In genomic region chr14:94129758-94130414, GRCh38 we compare ENCODE assay signal across 8 cellular contexts. TPM values are rescaled to one million over a fixed set of nuclear protein-coding genes. Genes with fewer than 3 reads are reported as not detected.
A peak's percentile ranks its signal among the peaks of the same experiment; 100 is the strongest.
DNase-seq lines count a peak whose midpoint lies in the region; ATAC-seq, FAIRE-seq and TF ChIP-seq lines count a peak whose summit lies in the region.

No MANE protein-coding gene starts in this region.

- no peak for TF ChIP-seq EP300 in sigmoid colon (IDR thresholded peaks at IDR 0.05)

- peaks cover 8% of the 10 kb centered on the region for H3K4me1 ChIP-seq in iPS-18a (ENCODE audit: control insufficient read depth, low read depth, low read length)
- peaks cover 0 to 20% (median 12%) of the 10 kb centered on the region in 4 donors for H3K4me1 ChIP-seq in sigmoid colon

- no peaks in the 10 kb centered on the region for H3K9me3 ChIP-seq in CD4-positive, alpha-beta T cell (ENCODE audit: control insufficient read depth, low read length)
- H3K9me3 ChIP-seq in iPS-18a (ENCODE audit: control insufficient read depth, low read depth, low read length) = no peaks in the 10 kb centered on the region
- no peaks in the 10 kb centered on the region for H3K9me3 ChIP-seq in sigmoid colon

- peaks cover 4% of the 10 kb centered on the region for H3K36me3 Mint-ChIP-seq in CD4-positive, alpha-beta T cell (ENCODE audit: low read depth)

- peaks cover 3% of the 10 kb centered on the region for H3K36me3 ChIP-seq in bronchial epithelial cell (ENCODE audit: control insufficient read depth, insufficient read depth, low read length)
- H3K36me3 ChIP-seq in iPS-18a (ENCODE audit: control insufficient read depth, low read depth, low read length) = no peaks in the 10 kb centered on the region
- no peaks in the 10 kb centered on the region for H3K36me3 ChIP-seq in sigmoid colon

- H3K4me3 ChIP-seq in bronchial epithelial cell (ENCODE audit: low read depth, low read length) (peak overlapping the region; percentile 62), iPS-18a (ENCODE audit: low read length) (peak overlapping the region; percentile 81), sigmoid colon (peak overlapping the region; percentile 26 to 61 (median 56))

- H3K27me3 ChIP-seq in CD4-positive, alpha-beta T cell (ENCODE audit: control insufficient read depth, insufficient read depth, low read length) = no peaks in the 10 kb centered on the region
- H3K27me3 ChIP-seq in bronchial epithelial cell (ENCODE audit: control insufficient read depth, insufficient read depth, low read length) = no peaks in the 10 kb centered on the region
- H3K27me3 ChIP-seq in iPS-18a (ENCODE audit: control insufficient read depth, insufficient read depth, low read length) = no peaks in the 10 kb centered on the region
- H3K27me3 ChIP-seq in sigmoid colon = no peaks in the 10 kb centered on the region

- DNase-seq in CD4-positive, alpha-beta T cell = peak in 1 of 10 experiments; percentile 26
- DNase-seq in HK-2 (ENCODE audit: unreplicated experiment) (peak; percentile 17), RWPE1 (ENCODE audit: low spot score) (peak; percentile 48), bronchial epithelial cell (ENCODE audit: low read depth) (peak; percentile 80), sigmoid colon (no peak), NOMO-1 treated with DMSO at 0.1 percent for 48 hours (lab: John Stamatoyannopoulos, UW; ENCODE audit: unreplicated experiment) (no peak)

- 1% methylated on average over 12 of the region's 12 CpGs for WGBS in sigmoid colon, 2 donors

- peak overlapping the region; percentile 88 for H3K4me3 Mint-ChIP-seq in CD4-positive, alpha-beta T cell

- POLR2A ChIA-PET in CD4-positive, alpha-beta T cell (lab: Charles Lee) = interaction anchor here (1.1 to 4.7 kb wide), 3 partner anchors 44 to 52 kb away, joined by 4 to 33 read pairs (median 9); partner anchors contain the start of genes DDX24, IFI27L1 and PPP4R4
- POLR2A ChIA-PET in RWPE1 (lab: Yijun Ruan, JAX; ENCODE audit: low non-redundant PET) = no interaction called here

- TF ChIP-seq POLR2A in sigmoid colon (IDR thresholded peaks at IDR 0.05) = no peak

- no peak for TF ChIP-seq CTCF in CD4-positive, alpha-beta T cell (IDR thresholded peaks at IDR 0.05)
- TF ChIP-seq CTCF in RWPE1 (conservative IDR thresholded peaks at IDR 0.05; ENCODE audit: low read depth) (no peak), bronchial epithelial cell (IDR thresholded peaks at IDR 0.05; ENCODE audit: insufficient read depth, low read length, severe bottlenecking) (no peak), sigmoid colon (IDR thresholded peaks at IDR 0.05) (no peak)

- no peak overlapping the region for H3K27ac ChIP-seq in CD4-positive, alpha-beta T cell (ENCODE audit: low read depth, low read length)
- H3K27ac ChIP-seq in RWPE1 (peak overlapping the region; percentile 75), iPS-18a (ENCODE audit: low read length) (no peak overlapping the region), sigmoid colon (peak overlapping the region; percentile 77 to 88 (median 80))

- peak overlapping the region; percentile 6 for H3K9ac ChIP-seq in iPS-18a (ENCODE audit: low read length)

- CTCF ChIA-PET in CD4-positive, alpha-beta T cell (lab: Charles Lee) = interaction anchor here (0.8 to 1.7 kb wide), 5 partner anchors 44 to 159 kb away, joined by 3 to 6 read pairs (median 3); partner anchors contain the start of gene PPP4R4
- CTCF ChIA-PET in RWPE1 (lab: Yijun Ruan, JAX) = interaction anchor here (0.6 kb wide), 1 partner anchor 9 kb away, joined by 5 read pairs; no protein-coding TSS in a partner anchor

- intact Hi-C loops in CD4-positive, alpha-beta T cell (cut with DNase I, micrococcal nuclease) = loop anchor here in 1 of 2 experiments (2.0 to 10.0 kb wide), 2 partner anchors 47 to 425 kb away; no protein-coding TSS in a partner anchor
- intact Hi-C loops in sigmoid colon (cut with DNase I) = loop anchor here (2.0 kb wide), 1 partner anchor 49 kb away; the partner anchor contains the start of genes DDX24 and IFI27L1

- no peaks in the 10 kb centered on the region for H3K9me3 Mint-ChIP-seq in CD4-positive, alpha-beta T cell

- no peak for FAIRE-seq in bronchial epithelial cell (lab: Jason Lieb, UNC)

- peak overlapping the region; percentile 45 for H3K27ac Mint-ChIP-seq in CD4-positive, alpha-beta T cell

- peaks cover 20% of the 10 kb centered on the region for H3K4me1 Mint-ChIP-seq in CD4-positive, alpha-beta T cell (ENCODE audit: low read depth)

- no peaks in the 10 kb centered on the region for H3K27me3 Mint-ChIP-seq in CD4-positive, alpha-beta T cell

- peak; percentile 47 for ATAC-seq in CD4-positive, alpha-beta T cell (ENCODE audit: poor library complexity)
- ATAC-seq in GM18870 (IDR thresholded peaks at IDR 0.05; ENCODE audit: unreplicated experiment) = no peak

RNA-seq across cellular contexts. Expression of gene IFI27L2, which starts 0.5 kb away (rescaled TPM):
- total RNA-seq in CD4-positive, alpha-beta T cell = 10 to 100 TPM; 21.5 to 22.2 TPM
- total RNA-seq in bronchial epithelial cell = 44.5 and 124 TPM in 2 replicates
- 100 to 1,000 TPM in 2 of 4 donors, 10 to 100 TPM in 2; 47.9 to 145 (median 91.7) TPM for total RNA-seq in sigmoid colon
- polyA plus RNA-seq in sigmoid colon = 100 to 1,000 TPM in 1 of 3 donors, 10 to 100 TPM in 2; 63.1 to 126 (median 84.7) TPM

RNA-seq across cellular contexts. Expression of gene IFI27, which starts 19.4 kb away (rescaled TPM):
- total RNA-seq in CD4-positive, alpha-beta T cell = 1 to 10 TPM; 1.7 to 2.2 TPM
- total RNA-seq in bronchial epithelial cell = 15.2 and 20.5 TPM in 2 replicates
- total RNA-seq in sigmoid colon = 100 to 1,000 TPM in 2 of 4 donors, 10 to 100 TPM in 2; 25.2 to 183 (median 98.3) TPM
- 1,000 to 10,000 TPM; 1,595 to 3,562 (median 2,792) TPM for polyA plus RNA-seq in sigmoid colon

RNA-seq across cellular contexts. Expression of gene PPP4R4, which starts 44.2 kb away (rescaled TPM):
- 1 to 10 TPM; 3.5 to 4.3 TPM for total RNA-seq in CD4-positive, alpha-beta T cell
- 14.0 and 23.8 TPM in 2 replicates for total RNA-seq in bronchial epithelial cell
- 1 to 10 TPM in 1 of 4 donors, under 1 TPM in 3; 0.27 to 3.0 (median 0.69) TPM for total RNA-seq in sigmoid colon
- polyA plus RNA-seq in sigmoid colon = under 1 TPM in 2 of 3 donors, not detected in 1; 0.07 to 0.60 TPM

RNA-seq across cellular contexts. Expression of gene IFI27L1, which starts 48.8 kb away (rescaled TPM):
- total RNA-seq in CD4-positive, alpha-beta T cell = 10 to 100 TPM; 14.1 to 14.3 TPM
- total RNA-seq in bronchial epithelial cell (8.7 and 13.1 TPM in 2 replicates), sigmoid colon (1 to 10 TPM; 6.7 to 8.6 (median 7.7) TPM)
- polyA plus RNA-seq in sigmoid colon = 10 to 100 TPM; 25.1 to 49.5 (median 30.6) TPM

RNA-seq across cellular contexts. Expression of gene DDX24, which starts 48.9 kb away (rescaled TPM):
- total RNA-seq in CD4-positive, alpha-beta T cell = 100 to 1,000 TPM; 678 to 711 TPM
- total RNA-seq in bronchial epithelial cell (62.2 and 65.8 TPM in 2 replicates), sigmoid colon (100 to 1,000 TPM; 109 to 147 (median 133) TPM)
- polyA plus RNA-seq in sigmoid colon = 10 to 100 TPM; 42.5 to 63.5 (median 43.2) TPM

Comparison
In these comparisons a context has a peak if more than half of its experiments do, and no peak if none do; other contexts are left out.
1. DNase-seq: peak in HK-2 (single experiment), RWPE1 (single experiment) and bronchial epithelial cell (single experiment); none in sigmoid colon (single experiment) and NOMO-1 treated with DMSO at 0.1 percent for 48 hours (single experiment).
2. H3K27ac ChIP-seq: peak in RWPE1 (single experiment) and sigmoid colon (4 of 4); none in CD4-positive, alpha-beta T cell (single experiment) and iPS-18a (single experiment).
3. Peak in every context shown above with its lines, with median percentiles within 50 percentile points of each other: H3K4me3 ChIP-seq.